15 cellular contexts compared by ENCODE assay signal in the genomic region with DNA sequence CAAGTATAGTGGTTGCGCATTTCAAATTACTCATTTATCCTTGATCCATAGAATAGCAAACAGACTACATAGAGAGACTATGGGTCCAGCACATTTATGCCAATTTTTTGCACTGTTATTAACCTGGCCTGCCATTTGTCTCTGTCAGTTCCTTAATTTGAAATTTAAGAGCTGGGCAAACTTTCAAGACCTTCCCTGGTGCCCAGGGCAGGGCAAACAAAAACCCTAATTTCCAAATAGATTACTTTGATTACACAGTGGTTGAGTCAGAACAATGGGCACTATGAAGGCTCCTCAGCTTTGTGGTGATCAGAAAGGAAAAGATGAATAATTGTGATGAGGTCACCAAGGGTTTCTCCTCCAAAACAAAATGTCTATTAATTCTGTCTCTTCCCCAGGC.
DNase-seq lines count a peak whose midpoint lies in the region; ATAC-seq and TF ChIP-seq lines count a peak whose summit lies in the region.
"Had no signal": no experiment of that assay in that cellular context is flagged by ENCODE, and none has a peak within 500 bp of the region (broad histone marks: within the 10 kb centered on the region; RNA-seq: fewer than 3 reads in every experiment).

No MANE protein-coding gene starts in this region.

- H3K27ac ChIP-seq in foreskin keratinocyte, result peak overlapping the region; percentile 80
- H3K27ac ChIP-seq: tibial nerve had no signal

- DNase-seq in activated CD8-positive, alpha-beta T cell treated with anti-CD3 and anti-CD28 coated beads for 36 hours, result no peak
- no peak for DNase-seq in activated CD8-positive, alpha-beta T cell treated with anti-CD3 and anti-CD28 coated beads, Interleukin-2, amount 10 ng/mL, durations not matched to agents 7 days and 5 days
- DNase-seq in SK-MEL-5 (ENCODE audit: low read depth, low spot score), result peak; percentile 37
- DNase-seq in foreskin keratinocyte, result peak in 1 of 2 donors; percentile 78
- peak; percentile 65 for DNase-seq in stromal cell of bone marrow (ENCODE audit: low read depth)
- DNase-seq in HT-29 (ENCODE audit: low spot score), result no peak
- no peak for DNase-seq in activated CD4-positive, alpha-beta T cell treated with anti-CD3 and anti-CD28 coated beads, Interleukin-2, amount 50 U/mL, for 4 hours
- DNase-seq: cerebellar nuclear complex; GDM1; left cardiac atrium; NCI-H1105; stimulated activated CD4-positive, alpha-beta T cell treated with anti-CD3 and anti-CD28 coated beads, Interleukin-1b, Interleukin-23, amount 100 ng/mL, for 48 hours had no signal

- no peak overlapping the region for H3K27ac Mint-ChIP-seq in activated CD8-positive, alpha-beta T cell treated with anti-CD3 and anti-CD28 coated beads for 36 hours
- no peak overlapping the region for H3K27ac Mint-ChIP-seq in activated CD8-positive, alpha-beta T cell treated with anti-CD3 and anti-CD28 coated beads, Interleukin-2, amount 10 ng/mL, durations not matched to agents 7 days and 5 days
- H3K27ac Mint-ChIP-seq: activated naive CD8-positive, alpha-beta T cell had no signal

- no peaks in the 10 kb centered on the region for H3K36me3 Mint-ChIP-seq in activated CD8-positive, alpha-beta T cell treated with anti-CD3 and anti-CD28 coated beads for 36 hours (ENCODE audit: low read depth)
- H3K36me3 Mint-ChIP-seq in activated CD8-positive, alpha-beta T cell treated with anti-CD3 and anti-CD28 coated beads, Interleukin-2, amount 10 ng/mL, durations not matched to agents 7 days and 5 days (ENCODE audit: low read depth), result no peaks in the 10 kb centered on the region
- H3K36me3 Mint-ChIP-seq: activated naive CD8-positive, alpha-beta T cell had no signal

- CTCF ChIA-PET in activated CD8-positive, alpha-beta T cell treated with anti-CD3 and anti-CD28 coated beads for 36 hours (lab: Charles Lee), result no interaction called here
- CTCF ChIA-PET in activated CD8-positive, alpha-beta T cell treated with anti-CD3 and anti-CD28 coated beads, Interleukin-2, amount 10 ng/mL, durations not matched to agents 7 days and 5 days (lab: Charles Lee), result interaction anchor here (1.2 kb wide), 1 partner anchor 144 kb away, joined by 4 read pairs; no protein-coding TSS in a partner anchor

- peak; percentile 58 for ATAC-seq in activated CD8-positive, alpha-beta T cell treated with anti-CD3 and anti-CD28 coated beads for 36 hours
- no peak for ATAC-seq in activated CD8-positive, alpha-beta T cell treated with anti-CD3 and anti-CD28 coated beads, Interleukin-2, amount 10 ng/mL, durations not matched to agents 7 days and 5 days
- ATAC-seq in foreskin keratinocyte (peak; percentile 58), HG02938 (IDR thresholded peaks at IDR 0.05; ENCODE audit: unreplicated experiment) (no peak)
- ATAC-seq: left cardiac atrium had no signal

- H3K4me1 ChIP-seq in foreskin keratinocyte, result peaks cover 26% of the 10 kb centered on the region
- H3K4me1 ChIP-seq: tibial nerve had no signal

- POLR2A ChIA-PET in activated CD8-positive, alpha-beta T cell treated with anti-CD3 and anti-CD28 coated beads for 36 hours (lab: Charles Lee), result no interaction called here
- POLR2A ChIA-PET in activated CD8-positive, alpha-beta T cell treated with anti-CD3 and anti-CD28 coated beads, Interleukin-2, amount 10 ng/mL, durations not matched to agents 7 days and 5 days (lab: Charles Lee), result no interaction called here

- H3K4me3 Mint-ChIP-seq in activated CD8-positive, alpha-beta T cell treated with anti-CD3 and anti-CD28 coated beads for 36 hours, result no peak overlapping the region
- no peak overlapping the region for H3K4me3 Mint-ChIP-seq in activated CD8-positive, alpha-beta T cell treated with anti-CD3 and anti-CD28 coated beads, Interleukin-2, amount 10 ng/mL, durations not matched to agents 7 days and 5 days
- H3K4me3 Mint-ChIP-seq: activated naive CD8-positive, alpha-beta T cell had no signal

- in situ Hi-C loops in SK-MEL-5 (cut with HindIII; ENCODE audit: low pct_unique_long_range_greater_than_20kb, low sequenced_read_pairs), result no loop called here

- TF ChIP-seq CTCF in activated CD8-positive, alpha-beta T cell treated with anti-CD3 and anti-CD28 coated beads for 36 hours (IDR thresholded peaks at IDR 0.05), result no peak
- TF ChIP-seq CTCF in foreskin keratinocyte (conservative IDR thresholded peaks at IDR 0.05), result no peak

- intact Hi-C loops in activated CD8-positive, alpha-beta T cell treated with anti-CD3 and anti-CD28 coated beads for 36 hours (cut with micrococcal nuclease), result no loop called here

- H3K9me3 Mint-ChIP-seq in activated CD8-positive, alpha-beta T cell treated with anti-CD3 and anti-CD28 coated beads for 36 hours, result no peaks in the 10 kb centered on the region
- H3K9me3 Mint-ChIP-seq in activated CD8-positive, alpha-beta T cell treated with anti-CD3 and anti-CD28 coated beads, Interleukin-2, amount 10 ng/mL, durations not matched to agents 7 days and 5 days (ENCODE audit: insufficient read depth), result no peaks in the 10 kb centered on the region

- H3K4me1 Mint-ChIP-seq in activated CD8-positive, alpha-beta T cell treated with anti-CD3 and anti-CD28 coated beads for 36 hours (ENCODE audit: low read depth), result peaks cover 19% of the 10 kb centered on the region
- peaks cover 8% of the 10 kb centered on the region for H3K4me1 Mint-ChIP-seq in activated CD8-positive, alpha-beta T cell treated with anti-CD3 and anti-CD28 coated beads, Interleukin-2, amount 10 ng/mL, durations not matched to agents 7 days and 5 days (ENCODE audit: low read depth)

- no peaks in the 10 kb centered on the region for H3K27me3 ChIP-seq in foreskin keratinocyte
- H3K27me3 ChIP-seq: tibial nerve had no signal

- H3K27me3 Mint-ChIP-seq in activated CD8-positive, alpha-beta T cell treated with anti-CD3 and anti-CD28 coated beads for 36 hours, result peaks cover 1% of the 10 kb centered on the region
- H3K27me3 Mint-ChIP-seq in activated CD8-positive, alpha-beta T cell treated with anti-CD3 and anti-CD28 coated beads, Interleukin-2, amount 10 ng/mL, durations not matched to agents 7 days and 5 days (ENCODE audit: low read depth), result no peaks in the 10 kb centered on the region
- H3K27me3 Mint-ChIP-seq: activated naive CD8-positive, alpha-beta T cell had no signal

Comparison
In these comparisons a context has a peak if more than half of its experiments do, and no peak if none do; other contexts are left out.
1. ATAC-seq: peak in activated CD8-positive, alpha-beta T cell treated with anti-CD3 and anti-CD28 coated beads for 36 hours (single experiment) and foreskin keratinocyte (single experiment); none in activated CD8-positive, alpha-beta T cell treated with anti-CD3 and anti-CD28 coated beads, Interleukin-2, amount 10 ng/mL, durations not matched to agents 7 days and 5 days (single experiment) and HG02938 (single experiment).
2. DNase-seq: peak in SK-MEL-5 (single experiment) and stromal cell of bone marrow (single experiment); none in activated CD8-positive, alpha-beta T cell treated with anti-CD3 and anti-CD28 coated beads for 36 hours (single experiment), activated CD8-positive, alpha-beta T cell treated with anti-CD3 and anti-CD28 coated beads, Interleukin-2, amount 10 ng/mL, durations not matched to agents 7 days and 5 days (single experiment), HT-29 (single experiment) and activated CD4-positive, alpha-beta T cell treated with anti-CD3 and anti-CD28 coated beads, Interleukin-2, amount 50 U/mL, for 4 hours (0 of 2).